ENCODE assay signal across 14 cellular contexts in genomic region chrX:152129069-152129844, GRCh38. TPM values are rescaled to one million over a fixed set of nuclear protein-coding genes. Genes with fewer than 3 reads are reported as not detected.
"Had no signal": no experiment of that assay in that cellular context is flagged by ENCODE, and none has a peak within 500 bp of the region (broad histone marks: within the 10 kb centered on the region; RNA-seq: fewer than 3 reads in every experiment).

No MANE protein-coding gene starts in this region.

RNA-seq across cellular contexts. Expression of gene MAGEA10, which starts 9.1 kb away (rescaled TPM):
- total RNA-seq: activated naive CD4-positive, alpha-beta T cell treated with anti-CD3 and anti-CD28 coated beads, Interleukin-2, amount 50 U/mL, for 72 hours; activated T-cell treated with anti-CD3 and anti-CD28 coated beads, Interleukin-2, amount 50 U/mL, for 72 hours; chondrocyte; foreskin keratinocyte; heart left ventricle; left ventricle myocardium inferior; lung; mesenteric fat pad; mucosa of descending colon; osteoblast; sciatic nerve; subcutaneous adipose tissue; thoracic aorta had no signal
- polyA plus RNA-seq: foreskin keratinocyte, heart left ventricle, lung, small intestine had no signal
